In genomic region chr19:31145021-31145420, GRCh38 we compare ENCODE assay signal across 20 cellular contexts.
DNase-seq lines count a peak whose midpoint lies in the region; ATAC-seq, FAIRE-seq and TF ChIP-seq lines count a peak whose summit lies in the region.
"Had no signal": no experiment of that assay in that cellular context is flagged by ENCODE, and none has a peak within 500 bp of the region (broad histone marks: within the 10 kb centered on the region; RNA-seq: fewer than 3 reads in every experiment).

No MANE protein-coding gene starts in this region.

- no peak overlapping the region for H3K9ac ChIP-seq in keratinocyte (ENCODE audit: control insufficient read depth, extremely low read depth, insufficient read depth, low read length)
- H3K9ac ChIP-seq: GM23248 had no signal

- POLR2A ChIA-PET in activated CD4-positive, alpha-beta memory T cell treated with anti-CD3 and anti-CD28 coated beads for 36 hours (lab: Charles Lee) = no interaction called here

- H3K36me3 Mint-ChIP-seq in activated CD4-positive, alpha-beta memory T cell treated with anti-CD3 and anti-CD28 coated beads for 36 hours = no peaks in the 10 kb centered on the region
- H3K36me3 Mint-ChIP-seq: CD4-positive, alpha-beta memory T cell had no signal

- H3K27me3 ChIP-seq in bronchial epithelial cell (ENCODE audit: control insufficient read depth, insufficient read depth, low read length) (no peaks in the 10 kb centered on the region), keratinocyte (ENCODE audit: control insufficient read depth, extremely low read depth, insufficient read depth, low read length) (no peaks in the 10 kb centered on the region), prostate gland (replicated peaks; ENCODE audit: insufficient read depth) (no peaks in the 10 kb centered on the region)

- FAIRE-seq in bronchial epithelial cell (lab: Jason Lieb, UNC) (no peak), keratinocyte (lab: Jason Lieb, UNC) (peak; percentile 69)
- FAIRE-seq: GM12892, H1 had no signal

- H3K36me3 ChIP-seq in bronchial epithelial cell (ENCODE audit: control insufficient read depth, insufficient read depth, low read length) (no peaks in the 10 kb centered on the region), keratinocyte (ENCODE audit: control insufficient read depth in 2 of 2, extremely low read depth in 1 of 2, insufficient read depth in 2 of 2, low read length in 2 of 2) (no peaks in the 10 kb centered on the region), prostate gland (no peaks in the 10 kb centered on the region)

- no peaks in the 10 kb centered on the region for H3K4me1 Mint-ChIP-seq in activated CD4-positive, alpha-beta memory T cell treated with anti-CD3 and anti-CD28 coated beads for 36 hours (ENCODE audit: low read depth)
- H3K4me1 Mint-ChIP-seq: CD4-positive, alpha-beta memory T cell had no signal

- H3K4me3 ChIP-seq in bronchial epithelial cell (ENCODE audit: low read depth, low read length) (no peak overlapping the region), keratinocyte (ENCODE audit: control insufficient read depth in 2 of 3, extremely low read depth in 1 of 3, insufficient read depth in 2 of 3, low read depth in 1 of 3, low read length in 3 of 3) (no peak overlapping the region), prostate gland (no peak overlapping the region)
- H3K4me3 ChIP-seq: GM23248 had no signal

- no peaks in the 10 kb centered on the region for H4K20me1 ChIP-seq in keratinocyte (ENCODE audit: control insufficient read depth, extremely low read depth, insufficient read depth, low read length)

- no peaks in the 10 kb centered on the region for H3K27me3 Mint-ChIP-seq in activated CD4-positive, alpha-beta memory T cell treated with anti-CD3 and anti-CD28 coated beads for 36 hours

- no peak for TF ChIP-seq POLR2A in prostate gland (IDR thresholded peaks at IDR 0.05)

- H3K9me1 ChIP-seq in keratinocyte (ENCODE audit: control insufficient read depth, extremely low read depth, insufficient read depth, low read length) = no peaks in the 10 kb centered on the region

- intact Hi-C loops in prostate gland (cut with DNase I) = no loop called here
- intact Hi-C loops in activated CD4-positive, alpha-beta memory T cell treated with anti-CD3 and anti-CD28 coated beads for 36 hours (cut with micrococcal nuclease) = no loop called here

- H3K4me3 Mint-ChIP-seq in activated CD4-positive, alpha-beta memory T cell treated with anti-CD3 and anti-CD28 coated beads for 36 hours = no peak overlapping the region
- H3K4me3 Mint-ChIP-seq: CD4-positive, alpha-beta memory T cell; H9 had no signal

- TF ChIP-seq CTCF in bronchial epithelial cell (IDR thresholded peaks at IDR 0.05; ENCODE audit: insufficient read depth, low read length, severe bottlenecking) (no peak), keratinocyte (optimal IDR thresholded peaks at IDR 0.05 in 1 of 3, IDR thresholded peaks at IDR 0.05 in 1 of 3, conservative IDR thresholded peaks at IDR 0.05 in 1 of 3; ENCODE audit: extremely low read depth in 1 of 3, insufficient read depth in 2 of 3, low read length in 3 of 3) (no peak), prostate gland (IDR thresholded peaks at IDR 0.05) (no peak), GM10266 (IDR thresholded peaks at IDR 0.05; ENCODE audit: control insufficient read depth, insufficient read depth, low read depth, missing control alignments) (no peak)

- no peaks in the 10 kb centered on the region for H3K9me3 ChIP-seq in keratinocyte (ENCODE audit: control insufficient read depth, low read depth, low read length)
- no peaks in the 10 kb centered on the region for H3K9me3 ChIP-seq in prostate gland

- dilution Hi-C loops in keratinocyte (cut with MboI; ENCODE audit: extremely low pct_ligation_motif_present, low sequenced_read_pairs) = no loop called here

- H3K27ac ChIP-seq in keratinocyte (ENCODE audit: control insufficient read depth, insufficient read depth, low read length) (no peak overlapping the region), prostate gland (no peak overlapping the region)
- H3K27ac ChIP-seq: GM23248 had no signal

- H3K4me1 ChIP-seq in keratinocyte (ENCODE audit: control insufficient read depth, extremely low read depth, insufficient read depth, low read length) (peaks cover 38% of the 10 kb centered on the region), prostate gland (replicated peaks) (no peaks in the 10 kb centered on the region)

- WGBS in prostate gland = 28% methylated on average over 8 of the region's 8 CpGs

- CTCF ChIA-PET in activated CD4-positive, alpha-beta memory T cell treated with anti-CD3 and anti-CD28 coated beads for 36 hours (lab: Charles Lee) = no interaction called here

- no peaks in the 10 kb centered on the region for H3K9me3 Mint-ChIP-seq in activated CD4-positive, alpha-beta memory T cell treated with anti-CD3 and anti-CD28 coated beads for 36 hours
- H3K9me3 Mint-ChIP-seq: H9 had no signal

- H2AFZ ChIP-seq in keratinocyte (ENCODE audit: control insufficient read depth, low read length) = no peak overlapping the region

- H3K4me2 ChIP-seq in keratinocyte (ENCODE audit: control insufficient read depth, extremely low read depth, insufficient read depth, low read depth, low read length) = peak overlapping the region; percentile 19

- H3K79me2 ChIP-seq in keratinocyte (ENCODE audit: control insufficient read depth, insufficient read depth, low read length) = no peaks in the 10 kb centered on the region

- ATAC-seq in GM21423 (IDR thresholded peaks at IDR 0.05; ENCODE audit: unreplicated experiment) = no peak
- ATAC-seq: HCT116 had no signal

- DNase-seq in NCI-H526 (lab: John Stamatoyannopoulos, UW) (peak; percentile 79 to 80), bronchial epithelial cell (ENCODE audit: low read depth) (peak; percentile 72), keratinocyte (ENCODE audit: low read depth, low spot score) (no peak), prostate gland (ENCODE audit: low spot score) (peak; percentile 58), GM10266 (ENCODE audit: extremely low spot score) (no peak)
- DNase-seq in activated CD4-positive, alpha-beta memory T cell treated with anti-CD3 and anti-CD28 coated beads for 36 hours = no peak
- DNase-seq: 8988T; C1 segment of cervical spinal cord; Calu3; CD4-positive, alpha-beta memory T cell; COR-L47; DMS53; DMS79 treated with DMSO at 0.1 percent for 48 hours; GF-D8; GM23248; H9 had no signal

- no peak overlapping the region for H3K27ac Mint-ChIP-seq in activated CD4-positive, alpha-beta memory T cell treated with anti-CD3 and anti-CD28 coated beads for 36 hours
- H3K27ac Mint-ChIP-seq: CD4-positive, alpha-beta memory T cell; H9 had no signal

Comparison
In these comparisons a context has a peak if more than half of its experiments do, and no peak if none do; other contexts are left out.
1. DNase-seq: peak in NCI-H526 (2 of 2), bronchial epithelial cell (single experiment) and prostate gland (single experiment); none in keratinocyte (single experiment), GM10266 (single experiment) and activated CD4-positive, alpha-beta memory T cell treated with anti-CD3 and anti-CD28 coated beads for 36 hours (single experiment).